Comparison of ENCODE assay signal across 8 cellular contexts in the genomic region with DNA sequence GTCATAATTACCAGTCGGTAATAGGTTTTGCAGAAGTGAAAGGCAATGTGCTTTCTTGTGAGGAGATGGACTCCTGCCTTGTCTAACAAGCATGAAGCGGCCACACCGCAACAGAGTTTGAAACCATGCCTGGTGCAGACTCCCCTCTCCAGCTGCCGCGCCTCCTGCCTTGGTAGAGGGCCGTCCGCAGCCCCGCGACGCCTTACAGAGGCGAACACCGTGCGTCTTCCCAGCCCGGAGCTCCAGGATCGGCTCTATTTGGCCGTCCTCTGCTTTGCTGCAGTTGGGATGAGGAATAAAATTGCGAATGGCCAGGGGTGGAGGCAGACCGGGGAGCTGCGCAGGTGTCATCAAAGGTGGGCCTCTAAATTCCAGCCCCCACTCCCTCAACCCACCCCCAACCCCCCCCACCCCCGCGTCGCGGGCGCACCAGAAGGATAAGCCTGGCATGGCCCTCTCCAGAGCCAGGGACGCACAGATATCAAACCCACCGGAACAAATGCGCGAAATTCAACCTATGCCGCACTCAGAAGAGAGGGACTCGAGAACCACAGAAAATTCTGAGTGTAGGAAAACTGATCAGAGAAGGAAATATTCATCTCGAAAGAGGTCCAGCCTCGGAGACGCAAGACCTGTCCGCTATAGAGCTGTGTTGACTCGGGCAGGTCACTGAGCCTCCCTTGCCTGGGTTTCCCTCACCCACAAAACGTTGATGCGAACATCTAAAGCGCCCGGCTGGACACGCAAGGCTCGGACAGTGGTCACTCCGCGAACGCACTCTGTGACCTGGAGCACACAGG. TPM values are rescaled to one million over a fixed set of nuclear protein-coding genes. Genes with fewer than 3 reads are reported as not detected.
DNase-seq lines count a peak whose midpoint lies in the region; ATAC-seq and TF ChIP-seq lines count a peak whose summit lies in the region.

No MANE protein-coding gene starts in this region.

- TF ChIP-seq CTCF in fibroblast of mammary gland (conservative IDR thresholded peaks at IDR 0.05; ENCODE audit: control insufficient read depth, insufficient read depth, low read depth, low read length) (no peak), retinal pigment epithelial cell (conservative IDR thresholded peaks at IDR 0.05; ENCODE audit: low read depth, low read length) (no peak)

- peak; percentile 21 for DNase-seq in NCI-H748 (lab: John Stamatoyannopoulos, UW; ENCODE audit: unreplicated experiment)
- DNase-seq in NCI-H748 treated with DMSO at 0.1 percent for 48 hours (lab: John Stamatoyannopoulos, UW), result no peak
- peak; percentile 65 for DNase-seq in SK-N-DZ (ENCODE audit: low spot score)
- no peak for DNase-seq in fibroblast of mammary gland (ENCODE audit: low read depth)
- no peak for DNase-seq in retinal pigment epithelial cell (ENCODE audit: low read depth)
- no peak for DNase-seq in NCI-H187 (lab: John Stamatoyannopoulos, UW)
- no peak for DNase-seq in amygdala (lab: John Stamatoyannopoulos, UW)

- peak overlapping the region; percentile 61 for H3K4me3 ChIP-seq in fibroblast of mammary gland (ENCODE audit: control insufficient read depth, low read depth, low read length)
- H3K4me3 ChIP-seq in retinal pigment epithelial cell (ENCODE audit: low read length), result peak overlapping the region; percentile 57

- ATAC-seq in HG02642 (IDR thresholded peaks at IDR 0.05; ENCODE audit: poor library complexity, unreplicated experiment), result peak; percentile 52

RNA-seq across cellular contexts. Expression of a gene that starts 1.1 kb away (rescaled TPM):
- polyA plus RNA-seq in SK-N-DZ (2014; cell fraction: cytosol; rRNA removed), result 0.29 and 0.59 TPM in 2 replicates
- polyA plus RNA-seq in SK-N-DZ (2014; cell fraction: nucleus; rRNA removed), result not detected in 2 replicates

RNA-seq across cellular contexts. Expression of a gene that starts 25.7 kb away (rescaled TPM):
- polyA plus RNA-seq in SK-N-DZ (2014; cell fraction: cytosol; rRNA removed), result 5,716 and 6,225 TPM in 2 replicates
- polyA plus RNA-seq in SK-N-DZ (2014; cell fraction: nucleus; rRNA removed), result 3,361 and 4,439 TPM in 2 replicates

Comparison
In these comparisons a context has a peak if more than half of its experiments do, and no peak if none do; other contexts are left out.
1. DNase-seq: peak in NCI-H748 (single experiment) and SK-N-DZ (single experiment); none in NCI-H748 treated with DMSO at 0.1 percent for 48 hours (single experiment), fibroblast of mammary gland (single experiment), retinal pigment epithelial cell (single experiment), NCI-H187 (0 of 2) and amygdala (0 of 56).